In genomic region chr6:106530026-106530425, GRCh38 we compare ENCODE assay signal across 25 cellular contexts.
"Had no signal": no experiment of that assay in that cellular context is flagged by ENCODE, and none has a peak within 500 bp of the region (broad histone marks: within the 10 kb centered on the region; RNA-seq: fewer than 3 reads in every experiment).

No MANE protein-coding gene starts in this region.

- H3K4me1 ChIP-seq: colonic mucosa, esophagus muscularis mucosa, left ventricle myocardium inferior, prostate gland, vagina had no signal

- H3K27ac ChIP-seq: colonic mucosa, esophagus muscularis mucosa, foreskin keratinocyte, left ventricle myocardium inferior, prostate gland, transverse colon, vagina had no signal

- DNase-seq: activated CD4-positive, alpha-beta T cell treated with anti-CD3 and anti-CD28 coated beads for 4 hours; activated CD8-positive, alpha-beta memory T cell treated with anti-CD3 and anti-CD28 coated beads for 24 hours; activated naive CD4-positive, alpha-beta T cell treated with anti-CD3 and anti-CD28 coated beads, Interleukin-2, amount 10 ng/mL, durations not matched to agents 7 days and 5 days; amygdala; central memory CD4-positive, alpha-beta T cell; colonic mucosa; foreskin keratinocyte; glutamatergic neuron; hypothalamus; left ventricle myocardium inferior; right cardiac atrium; stimulated activated CD4-positive, alpha-beta T cell treated with anti-CD3 and anti-CD28 coated beads, Interleukin-4, amount 100 ng/mL, for 4 hours; stimulated activated CD8-positive, alpha-beta memory T cell treated with anti-CD3 and anti-CD28 coated beads, Interleukin-4, amount 100 ng/mL, for 48 hours; stimulated activated naive CD4-positive, alpha-beta T cell treated with Interleukin-2 at 50 U/mL for 16 hours; substantia nigra; transverse colon had no signal

- H3K27me3 ChIP-seq: colonic mucosa, esophagus muscularis mucosa, foreskin keratinocyte, transverse colon, vagina had no signal

- H3K4me3 Mint-ChIP-seq: activated naive CD4-positive, alpha-beta T cell treated with anti-CD3 and anti-CD28 coated beads, Interleukin-2, amount 10 ng/mL, durations not matched to agents 7 days and 5 days; brain; natural killer cell treated with Interleukin-12 subunit alpha and Interleukin-12 subunit beta and Interleukin-15 and Interleukin-18, amount 100 ng/mL, for 72 hours; T-helper 1 cell treated with Interleukin-12 subunit alpha and Interleukin-12 subunit beta and Interleukin-4 antibody, amounts not matched to agents 30 μg/mL and 1 μg/mL, for 36 hours had no signal

- H3K27me3 Mint-ChIP-seq: activated naive CD4-positive, alpha-beta T cell treated with anti-CD3 and anti-CD28 coated beads, Interleukin-2, amount 10 ng/mL, durations not matched to agents 7 days and 5 days; activated T-helper 17 cell treated with anti-CD3 and anti-CD28 coated beads, Interleukin-2, amount 50 U/mL, for 72 hours had no signal

- ATAC-seq: activated T-helper 17 cell treated with anti-CD3 and anti-CD28 coated beads, Interleukin-2, amount 50 U/mL, for 72 hours; foreskin keratinocyte; natural killer cell treated with Interleukin-12 subunit alpha and Interleukin-12 subunit beta and Interleukin-15 and Interleukin-18, amount 100 ng/mL, for 72 hours; right cardiac atrium had no signal

- H3K36me3 ChIP-seq: colonic mucosa, left ventricle myocardium inferior, prostate gland, vagina had no signal

- H3K36me3 Mint-ChIP-seq: brain had no signal

- H3K4me1 Mint-ChIP-seq: brain had no signal

- H3K27ac Mint-ChIP-seq: activated naive CD4-positive, alpha-beta T cell treated with anti-CD3 and anti-CD28 coated beads, Interleukin-2, amount 10 ng/mL, durations not matched to agents 7 days and 5 days; activated T-helper 17 cell treated with anti-CD3 and anti-CD28 coated beads, Interleukin-2, amount 50 U/mL, for 72 hours; brain; natural killer cell treated with Interleukin-12 subunit alpha and Interleukin-12 subunit beta and Interleukin-15 and Interleukin-18, amount 100 ng/mL, for 72 hours; T-helper 1 cell treated with Interleukin-12 subunit alpha and Interleukin-12 subunit beta and Interleukin-4 antibody, amounts not matched to agents 30 μg/mL and 1 μg/mL, for 36 hours had no signal

- H3K4me3 ChIP-seq: colonic mucosa, esophagus muscularis mucosa, left ventricle myocardium inferior, prostate gland, transverse colon, vagina had no signal

- H3K9me3 Mint-ChIP-seq: activated naive CD4-positive, alpha-beta T cell treated with anti-CD3 and anti-CD28 coated beads, Interleukin-2, amount 10 ng/mL, durations not matched to agents 7 days and 5 days; activated T-helper 17 cell treated with anti-CD3 and anti-CD28 coated beads, Interleukin-2, amount 50 U/mL, for 72 hours; brain; natural killer cell treated with Interleukin-12 subunit alpha and Interleukin-12 subunit beta and Interleukin-15 and Interleukin-18, amount 100 ng/mL, for 72 hours; T-helper 1 cell treated with Interleukin-12 subunit alpha and Interleukin-12 subunit beta and Interleukin-4 antibody, amounts not matched to agents 30 μg/mL and 1 μg/mL, for 36 hours had no signal

- H3K9me3 ChIP-seq: colonic mucosa, esophagus muscularis mucosa, left ventricle myocardium inferior, prostate gland, transverse colon, vagina had no signal

- FAIRE-seq: endometrium, small intestine had no signal
